ENCODE assay signal across 2 cellular contexts in the genomic region with DNA sequence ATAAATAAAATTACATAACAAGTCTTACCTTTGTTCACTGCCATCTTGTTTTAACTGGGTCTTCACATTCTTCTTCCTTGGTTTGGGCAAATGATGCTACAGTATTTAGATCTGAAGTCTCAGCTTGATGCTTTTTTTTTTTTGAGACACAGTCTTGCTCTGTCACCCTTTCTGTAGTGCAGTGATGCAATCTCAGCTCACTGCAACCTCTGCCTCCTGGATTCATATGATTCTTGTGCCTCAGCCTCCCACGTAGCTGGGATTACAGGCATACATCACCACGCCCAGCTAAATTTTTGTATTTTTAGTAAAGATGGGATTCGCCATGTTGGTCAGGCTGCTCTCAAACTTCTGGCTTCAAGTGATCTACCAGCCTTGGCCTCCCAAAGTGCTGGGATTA.
TF ChIP-seq lines count a peak whose summit lies in the region.

No MANE protein-coding gene starts in this region.

TF ChIP-seq in A549, 52 proteins besides CTCF, POLR2A, EP300 and RAD21:
- TF ChIP-seq CEBPB (IDR thresholded peaks at IDR 0.05) (peak; percentile 22 to 48; a peak in 2 of 4 replicates), CBX2 (IDR thresholded peaks at IDR 0.05; ENCODE audit: borderline replicate concordance, low read depth) (no peak), MAZ (IDR thresholded peaks at IDR 0.05; ENCODE audit: borderline replicate concordance, low read depth, low read length) (no peak), NPAS2 (CRISPR knock-in tag; IDR thresholded peaks at IDR 0.05; ENCODE audit: borderline replicate concordance) (no peak), ZNF302 (CRISPR knock-in tag; IDR thresholded peaks at IDR 0.05) (no peak), ZSCAN20 (CRISPR knock-in tag; IDR thresholded peaks at IDR 0.05) (no peak)
- TF ChIP-seq, protein P1, sequence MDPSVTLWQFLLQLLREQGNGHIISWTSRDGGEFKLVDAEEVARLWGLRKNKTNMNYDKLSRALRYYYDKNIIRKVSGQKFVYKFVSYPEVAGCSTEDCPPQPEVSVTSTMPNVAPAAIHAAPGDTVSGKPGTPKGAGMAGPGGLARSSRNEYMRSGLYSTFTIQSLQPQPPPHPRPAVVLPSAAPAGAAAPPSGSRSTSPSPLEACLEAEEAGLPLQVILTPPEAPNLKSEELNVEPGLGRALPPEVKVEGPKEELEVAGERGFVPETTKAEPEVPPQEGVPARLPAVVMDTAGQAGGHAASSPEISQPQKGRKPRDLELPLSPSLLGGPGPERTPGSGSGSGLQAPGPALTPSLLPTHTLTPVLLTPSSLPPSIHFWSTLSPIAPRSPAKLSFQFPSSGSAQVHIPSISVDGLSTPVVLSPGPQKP (IDR thresholded peaks at IDR 0.05; ENCODE audit: low read depth, low read length), result no peak
TF ChIP-seq in A549: peak in this region for 1.

TF ChIP-seq in IMR-90, 13 proteins besides CTCF, POLR2A, EP300 and RAD21:
- TF ChIP-seq CEBPB (IDR thresholded peaks at IDR 0.05; ENCODE audit: low read depth, low read length) (peak; percentile 76), FOS (IDR thresholded peaks at IDR 0.05; ENCODE audit: low read depth, low read length) (no peak), NFE2L2 (IDR thresholded peaks at IDR 0.05; ENCODE audit: low read depth, low read length) (no peak)
TF ChIP-seq in IMR-90: peak in this region for 1.
